10 cellular contexts compared by ENCODE assay signal in genomic region chr19:12828494-12828893, GRCh38. TPM values are rescaled to one million over a fixed set of nuclear protein-coding genes. Genes with fewer than 3 reads are reported as not detected.
DNase-seq lines count a peak whose midpoint lies in the region; ATAC-seq and TF ChIP-seq lines count a peak whose summit lies in the region.
"Had no signal": no experiment of that assay in that cellular context is flagged by ENCODE, and none has a peak within 500 bp of the region (broad histone marks: within the 10 kb centered on the region; RNA-seq: fewer than 3 reads in every experiment).

No MANE protein-coding gene starts in this region.

- no peak for TF ChIP-seq POLR2A in body of pancreas (IDR thresholded peaks at IDR 0.05)

- peak; percentile 67 for DNase-seq in activated effector memory CD4-positive, alpha-beta T cell treated with anti-CD3 and anti-CD28 coated beads, Interleukin-2, amount 50 U/mL, for 16 hours
- no peak for DNase-seq in activated effector memory CD4-positive, alpha-beta T cell treated with Interleukin-2 at 50 U/mL for 16 hours
- peak; percentile 34 for DNase-seq in NCI-H446 treated with DMSO at 0.1 percent for 48 hours (lab: John Stamatoyannopoulos, UW)
- DNase-seq in body of pancreas: peak in 3 of 4 donors; percentile 54 to 65 (median 54)
- no peak for DNase-seq in stimulated activated naive B cell treated with anti-CD40 and anti-IgM and Interleukin-4, amounts not matched to agents 10 μg/mL and 1 μg/mL and 100 μg/mL, for 72 hours
- DNase-seq in DMS114 treated with DMSO at 0.1 percent for 48 hours (lab: John Stamatoyannopoulos, UW; ENCODE audit: unreplicated experiment): no peak
- DNase-seq: sigmoid colon had no signal

- intact Hi-C loops in body of pancreas (cut with DNase I): no loop called here

- no peak overlapping the region for H3K27ac Mint-ChIP-seq in stimulated activated naive B cell treated with anti-CD40 and anti-IgM and Interleukin-4, amounts not matched to agents 10 μg/mL and 1 μg/mL and 100 μg/mL, for 72 hours

- H3K27me3 Mint-ChIP-seq in stimulated activated naive B cell treated with anti-CD40 and anti-IgM and Interleukin-4, amounts not matched to agents 10 μg/mL and 1 μg/mL and 100 μg/mL, for 72 hours: peaks cover 75 to 88% of the 10 kb centered on the region in 2 donors

- TF ChIP-seq CTCF in body of pancreas (IDR thresholded peaks at IDR 0.05): no peak

- peaks cover 0 to 4% of the 10 kb centered on the region in 2 donors for H3K36me3 Mint-ChIP-seq in stimulated activated naive B cell treated with anti-CD40 and anti-IgM and Interleukin-4, amounts not matched to agents 10 μg/mL and 1 μg/mL and 100 μg/mL, for 72 hours

- no peak overlapping the region for H3K4me3 ChIP-seq in body of pancreas
- H3K4me3 ChIP-seq: sigmoid colon had no signal

- peaks cover 27% of the 10 kb centered on the region for H3K4me1 ChIP-seq in body of pancreas

- peaks cover 0 to 4% of the 10 kb centered on the region in 2 donors for H3K9me3 Mint-ChIP-seq in stimulated activated naive B cell treated with anti-CD40 and anti-IgM and Interleukin-4, amounts not matched to agents 10 μg/mL and 1 μg/mL and 100 μg/mL, for 72 hours

- H3K36me3 ChIP-seq in body of pancreas (replicated peaks in 1 of 2; ENCODE audit: insufficient read depth in 1 of 2, low read depth in 2 of 2): no peaks in the 10 kb centered on the region
- H3K36me3 ChIP-seq: sigmoid colon had no signal

- H3K4me3 Mint-ChIP-seq in stimulated activated naive B cell treated with anti-CD40 and anti-IgM and Interleukin-4, amounts not matched to agents 10 μg/mL and 1 μg/mL and 100 μg/mL, for 72 hours: no peak overlapping the region

- ATAC-seq in body of pancreas: peak; percentile 45
- ATAC-seq in stimulated activated naive B cell treated with anti-CD40 and anti-IgM and Interleukin-4, amounts not matched to agents 10 μg/mL and 1 μg/mL and 100 μg/mL, for 72 hours (replicated peaks): peak; percentile 66 to 70
- no peak for ATAC-seq in GM21619 (IDR thresholded peaks at IDR 0.05; ENCODE audit: unreplicated experiment)
- no peak for ATAC-seq in GM18909 (IDR thresholded peaks at IDR 0.05; ENCODE audit: poor library complexity, unreplicated experiment)

- peaks cover 0 to 7% of the 10 kb centered on the region in 2 donors for H3K27me3 ChIP-seq in body of pancreas

- no peak overlapping the region for H3K27ac ChIP-seq in body of pancreas
- H3K27ac ChIP-seq: sigmoid colon had no signal

- H3K4me1 Mint-ChIP-seq in stimulated activated naive B cell treated with anti-CD40 and anti-IgM and Interleukin-4, amounts not matched to agents 10 μg/mL and 1 μg/mL and 100 μg/mL, for 72 hours: peaks cover 22 to 40% of the 10 kb centered on the region in 2 donors

- no peaks in the 10 kb centered on the region for H3K9me3 ChIP-seq in body of pancreas
- H3K9me3 ChIP-seq: sigmoid colon had no signal

- WGBS in body of pancreas, 2 donors: 3% methylated on average over 17 to 23 of the region's 23 CpGs

RNA-seq across cellular contexts. Expression of gene RTBDN, which starts 5.9 kb away (rescaled TPM):
- under 1 TPM in 1 of 2 donors, not detected in 1; 0.52 TPM for total RNA-seq in body of pancreas
- total RNA-seq: NCI-H460 had no signal

RNA-seq across cellular contexts. Expression of gene MAST1, which starts 9.8 kb away (rescaled TPM):
- under 1 TPM in 1 of 2 donors, not detected in 1; 0.26 TPM for total RNA-seq in body of pancreas

RNA-seq across cellular contexts. Expression of gene RNASEH2A, which starts 22.1 kb away (rescaled TPM):
- 1 to 10 TPM; 1.3 to 6.5 TPM for total RNA-seq in body of pancreas

RNA-seq across cellular contexts. Expression of gene THSD8, which starts 26.6 kb away (rescaled TPM):
- not detected for total RNA-seq in body of pancreas
- total RNA-seq: NCI-H460, sigmoid colon had no signal

RNA-seq across cellular contexts. Expression of gene PRDX2, which starts 26.9 kb away (rescaled TPM):
- 100 to 1,000 TPM; 105 to 146 TPM for total RNA-seq in body of pancreas

Comparison
In these comparisons a context has a peak if more than half of its experiments do, and no peak if none do; other contexts are left out.
1. DNase-seq: peak in activated effector memory CD4-positive, alpha-beta T cell treated with anti-CD3 and anti-CD28 coated beads, Interleukin-2, amount 50 U/mL, for 16 hours (single experiment), NCI-H446 treated with DMSO at 0.1 percent for 48 hours (single experiment) and body of pancreas (3 of 4); none in activated effector memory CD4-positive, alpha-beta T cell treated with Interleukin-2 at 50 U/mL for 16 hours (single experiment), stimulated activated naive B cell treated with anti-CD40 and anti-IgM and Interleukin-4, amounts not matched to agents 10 μg/mL and 1 μg/mL and 100 μg/mL, for 72 hours (single experiment) and DMS114 treated with DMSO at 0.1 percent for 48 hours (single experiment).
2. ATAC-seq: peak in body of pancreas (single experiment) and stimulated activated naive B cell treated with anti-CD40 and anti-IgM and Interleukin-4, amounts not matched to agents 10 μg/mL and 1 μg/mL and 100 μg/mL, for 72 hours (2 of 2); none in GM21619 (single experiment) and GM18909 (single experiment).